ENCODE assay signal across 8 cellular contexts in the genomic region with DNA sequence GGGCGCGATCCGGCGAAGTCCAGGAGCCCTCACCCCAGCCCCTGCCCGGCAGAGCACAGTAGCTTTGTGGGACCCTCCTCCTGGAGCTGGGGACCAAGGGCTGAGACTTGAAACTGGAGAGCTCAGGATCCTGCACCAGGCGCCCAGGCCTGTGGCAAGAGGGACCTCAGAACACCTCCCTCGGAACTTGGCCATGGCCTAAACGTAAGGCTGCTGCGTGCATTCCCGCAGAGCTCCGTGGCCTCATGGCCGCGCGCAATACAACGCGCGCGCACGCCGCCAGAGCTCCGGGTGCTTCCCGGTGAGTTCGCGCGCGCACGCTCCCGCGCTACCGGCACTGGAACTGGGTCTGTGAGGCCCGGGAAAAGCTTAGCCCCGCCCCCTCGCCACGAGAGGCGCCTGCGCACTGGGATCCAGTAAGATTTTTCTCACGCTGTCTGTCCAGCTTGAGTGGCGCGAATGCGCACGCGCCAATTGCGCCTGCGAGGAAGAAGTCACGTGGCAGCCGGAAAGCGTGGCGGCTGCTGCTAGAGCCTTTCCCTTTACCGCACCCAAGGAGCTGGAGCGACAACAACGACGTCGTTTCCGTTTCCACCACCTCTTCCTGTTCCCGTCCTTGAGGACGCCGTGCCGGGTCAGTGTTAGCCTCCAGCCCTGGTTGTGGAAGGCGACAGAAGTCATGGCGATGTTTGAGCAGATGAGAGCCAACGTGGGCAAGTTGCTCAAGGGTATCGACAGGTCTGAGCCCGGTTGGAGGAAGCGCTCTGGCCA. TPM values are rescaled to one million over a fixed set of nuclear protein-coding genes. Genes with fewer than 3 reads are reported as not detected.
DNase-seq lines count a peak whose midpoint lies in the region; ATAC-seq and TF ChIP-seq lines count a peak whose summit lies in the region.

A gene with protein sequence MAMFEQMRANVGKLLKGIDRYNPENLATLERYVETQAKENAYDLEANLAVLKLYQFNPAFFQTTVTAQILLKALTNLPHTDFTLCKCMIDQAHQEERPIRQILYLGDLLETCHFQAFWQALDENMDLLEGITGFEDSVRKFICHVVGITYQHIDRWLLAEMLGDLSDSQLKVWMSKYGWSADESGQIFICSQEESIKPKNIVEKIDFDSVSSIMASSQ (plus strand): TSS at position 599 of the 771 bp plus-strand sequence. CDS start 81 bp downstream, at position 680.

- peak; percentile 94 for DNase-seq in AG09309 (ENCODE audit: low read depth)
- DNase-seq in NCI-H510A (lab: John Stamatoyannopoulos, UW) = peak; percentile 91
- peak; percentile 95 for DNase-seq in activated CD4-positive, alpha-beta T cell treated with anti-CD3 and anti-CD28 coated beads for 1 hour
- DNase-seq in cerebellum (ENCODE audit: low spot score) = peak; percentile 99
- DNase-seq in islet precursor cell = peak; percentile 99
- peak; percentile 97 for DNase-seq in stimulated activated CD4-positive, alpha-beta T cell treated with anti-CD3 and anti-CD28 coated beads, Interleukin-12 subunit alpha, Interleukin-12 subunit beta, amount 100 ng/mL, for 48 hours (ENCODE audit: low read depth in 2 of 3, low spot score in 1 of 3)

- ATAC-seq in GM19035 (IDR thresholded peaks at IDR 0.05; ENCODE audit: unreplicated experiment) (peak; percentile 59), HG03378 (IDR thresholded peaks at IDR 0.05; ENCODE audit: unreplicated experiment) (peak; percentile 47)

- TF ChIP-seq CTCF in AG09309 (IDR thresholded peaks at IDR 0.05; ENCODE audit: control insufficient read depth, insufficient read depth, low read depth, low read length, missing control alignments) = no peak

- peak within 1 kb of the TSS; percentile 86 for H3K4me3 ChIP-seq in AG09309 (ENCODE audit: control insufficient read depth, low read depth, low read length)

RNA-seq across cellular contexts. Expression of the gene that starts here (rescaled TPM):
- 98.1 TPM for total RNA-seq in cerebellum

Comparison
In these comparisons a context has a peak if more than half of its experiments do, and no peak if none do; other contexts are left out.
1. Peak in every context shown above with its lines: DNase-seq, ATAC-seq and H3K4me3 ChIP-seq.